1 cellular context compared by ENCODE assay signal in the genomic region with DNA sequence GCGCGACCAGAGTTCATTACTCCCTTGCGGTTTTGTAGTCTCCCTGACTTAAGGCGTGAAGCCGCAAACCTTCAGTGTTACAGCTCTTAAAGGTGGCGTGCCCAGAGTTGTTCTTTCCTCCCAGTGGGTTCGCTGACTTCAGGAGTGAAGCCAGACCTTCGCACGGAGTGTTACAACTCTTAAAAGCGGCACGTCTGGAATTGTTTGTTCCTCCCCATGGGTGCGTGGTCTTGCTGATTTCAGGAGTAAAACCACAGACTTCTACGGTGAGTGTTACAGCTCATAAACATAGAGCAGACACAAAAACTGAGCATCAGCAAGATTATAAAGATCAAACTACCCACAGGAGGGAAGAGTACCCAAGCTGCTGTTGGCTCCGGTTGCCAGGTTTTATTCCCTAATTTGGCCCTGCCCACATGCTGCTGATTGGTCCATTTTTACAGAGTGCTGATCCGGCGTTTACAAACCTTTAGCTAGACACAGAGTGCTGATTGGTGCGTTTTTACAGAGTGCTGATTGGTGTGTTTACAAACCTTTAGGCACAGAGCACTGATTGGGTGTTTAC.
TF ChIP-seq lines count a peak whose summit lies in the region.

No MANE protein-coding gene starts in this region.

TF ChIP-seq in H1, 55 proteins besides CTCF, POLR2A, EP300 and RAD21:
- TF ChIP-seq SP1 (IDR thresholded peaks at IDR 0.05; ENCODE audit: low read depth, low read length) = 0 out of 2 replicates have a peak, but pooled peaks have one; percentile 43
- TF ChIP-seq, protein P1, sequence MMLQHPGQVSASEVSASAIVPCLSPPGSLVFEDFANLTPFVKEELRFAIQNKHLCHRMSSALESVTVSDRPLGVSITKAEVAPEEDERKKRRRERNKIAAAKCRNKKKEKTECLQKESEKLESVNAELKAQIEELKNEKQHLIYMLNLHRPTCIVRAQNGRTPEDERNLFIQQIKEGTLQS (IDR thresholded peaks at IDR 0.05; ENCODE audit: insufficient read depth, low read depth, low read length) = no peak
- peak; percentile 78 for TF ChIP-seq MAFK (IDR thresholded peaks at IDR 0.05; ENCODE audit: low read depth, low read length)
- no peak for TF ChIP-seq ZNF274 (IDR thresholded peaks at IDR 0.05; ENCODE audit: borderline replicate concordance, extremely low read depth, low read length)
